ENCODE assay signal across 16 cellular contexts in the genomic region with DNA sequence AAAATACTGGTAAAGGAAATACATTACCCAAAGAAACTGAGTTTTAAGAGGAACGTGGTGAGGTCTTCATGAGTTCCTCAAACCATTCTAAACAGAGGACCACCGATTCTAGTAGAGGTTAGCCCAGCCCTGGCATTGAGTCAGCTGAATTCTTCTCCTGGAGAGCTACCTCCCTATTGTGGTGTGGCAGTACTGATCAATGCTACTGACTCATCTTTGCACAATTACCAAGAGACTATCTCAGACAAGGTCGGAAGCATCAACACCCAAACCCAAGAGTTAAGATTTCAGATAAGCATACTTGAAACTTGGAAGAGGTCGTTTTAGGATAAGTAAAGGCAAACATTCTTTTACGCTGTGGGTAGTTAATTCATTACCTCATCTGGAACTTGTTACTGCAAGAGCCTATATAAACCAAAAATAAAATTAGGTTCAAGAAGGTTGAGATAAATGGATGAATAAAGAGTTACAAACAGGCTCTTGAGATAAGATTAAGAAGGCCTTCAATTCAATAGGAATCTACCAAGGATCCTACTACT.
"Had no signal": no experiment of that assay in that cellular context is flagged by ENCODE, and none has a peak within 500 bp of the region (broad histone marks: within the 10 kb centered on the region; RNA-seq: fewer than 3 reads in every experiment).

No MANE protein-coding gene starts in this region.

- ATAC-seq: esophagus mucosa; left ventricle myocardium superior; naive thymus-derived CD8-positive, alpha-beta T cell; stimulated activated naive B cell treated with anti-CD40 and anti-IgM and Interleukin-4, amounts not matched to agents 10 μg/mL and 1 μg/mL and 100 μg/mL, for 72 hours had no signal

- H3K4me3 Mint-ChIP-seq: activated T-cell treated with anti-CD3 and anti-CD28 coated beads, Interleukin-2, amount 50 U/mL, for 24 hours; naive thymus-derived CD8-positive, alpha-beta T cell; stimulated activated naive B cell treated with anti-CD40 and anti-IgM and Interleukin-4, amounts not matched to agents 10 μg/mL and 1 μg/mL and 100 μg/mL, for 72 hours had no signal

- DNase-seq: activated CD4-positive, alpha-beta T cell treated with anti-CD3 and anti-CD28 coated beads, Interleukin-2, amount 50 U/mL, for 48 hours; activated CD4-positive, CD25-positive, alpha-beta regulatory T cell; activated gamma-delta T cell; activated T-cell treated with anti-CD3 and anti-CD28 coated beads, Interleukin-2, amount 50 U/mL, for 24 hours; foreskin fibroblast; glutamatergic neuron; kidney glomerular epithelial cell; left ventricle myocardium superior; mesenchymal stem cell; naive thymus-derived CD8-positive, alpha-beta T cell; stimulated activated CD4-positive, alpha-beta T cell treated with anti-CD3 and anti-CD28 coated beads, Interleukin-2, amount 100 ng/mL, for 24 hours; stimulated activated naive B cell treated with anti-CD40 and anti-IgM and Interleukin-4, amounts not matched to agents 10 μg/mL and 1 μg/mL and 100 μg/mL, for 72 hours; trophoblast cell had no signal

- H3K4me1 Mint-ChIP-seq: naive thymus-derived CD8-positive, alpha-beta T cell had no signal

- H3K4me3 ChIP-seq: ascending aorta, suprapubic skin had no signal

- H3K27ac Mint-ChIP-seq: activated T-cell treated with anti-CD3 and anti-CD28 coated beads, Interleukin-2, amount 50 U/mL, for 24 hours; naive thymus-derived CD8-positive, alpha-beta T cell; stimulated activated naive B cell treated with anti-CD40 and anti-IgM and Interleukin-4, amounts not matched to agents 10 μg/mL and 1 μg/mL and 100 μg/mL, for 72 hours had no signal
